3 cellular contexts compared by ENCODE assay signal in genomic region chr2:1390118-1390517, GRCh38. TPM values are rescaled to one million over a fixed set of nuclear protein-coding genes. Genes with fewer than 3 reads are reported as not detected.
"Had no signal": no experiment of that assay in that cellular context is flagged by ENCODE, and none has a peak within 500 bp of the region (broad histone marks: within the 10 kb centered on the region; RNA-seq: fewer than 3 reads in every experiment).

No MANE protein-coding gene starts in this region.

RNA-seq across cellular contexts. Expression of gene TPO, which starts 23.1 kb away (rescaled TPM):
- total RNA-seq: HepG2, IMR-90 had no signal
- polyA plus RNA-seq: HepG2, IgD-negative memory B cell, IMR-90 had no signal
